ENCODE assay signal across 22 cellular contexts in genomic region chr12:57048423-57048822, GRCh38. TPM values are rescaled to one million over a fixed set of nuclear protein-coding genes. Genes with fewer than 3 reads are reported as not detected.
DNase-seq lines count a peak whose midpoint lies in the region; ATAC-seq, FAIRE-seq and TF ChIP-seq lines count a peak whose summit lies in the region.
"Had no signal": no experiment of that assay in that cellular context is flagged by ENCODE, and none has a peak within 500 bp of the region (broad histone marks: within the 10 kb centered on the region; RNA-seq: fewer than 3 reads in every experiment).

No MANE protein-coding gene starts in this region.

- POLR2A ChIA-PET in activated CD4-positive, alpha-beta T cell treated with anti-CD3 and anti-CD28 coated beads, Interleukin-2, amount 10 ng/mL, durations not matched to agents 7 days and 5 days (lab: Charles Lee): interaction anchor here (0.8 kb wide), 1 partner anchor 33 kb away, joined by 3 read pairs; no protein-coding TSS in a partner anchor
- POLR2A ChIA-PET in K562 (lab: Yijun Ruan, JAX): interaction anchor here (0.6 to 4.9 kb wide), 8 partner anchors 13 to 671 kb away, joined by 3 to 18 read pairs (median 4); partner anchors contain the start of gene TAC3
- POLR2A ChIA-PET in activated CD4-positive, alpha-beta memory T cell treated with anti-CD3 and anti-CD28 coated beads for 36 hours (lab: Charles Lee): interaction anchor here (1.1 kb wide), 1 partner anchor 63 kb away, joined by 3 read pairs; the partner anchor contains the start of gene STAT6

- ATAC-seq in K562: peak; percentile 64
- ATAC-seq: PC-3 had no signal

- H3K27ac ChIP-seq in K562 (ENCODE audit: extremely low read depth, low read depth, low read length): no peak overlapping the region
- H3K27ac ChIP-seq in rectal smooth muscle tissue (ENCODE audit: low read depth, low read length): no peak overlapping the region
- H3K27ac ChIP-seq: BLaER1, coronary artery, left ventricle myocardium inferior had no signal

- no peak overlapping the region for H3K4me2 ChIP-seq in K562 (ENCODE audit: insufficient read depth, low read length)
- H3K4me2 ChIP-seq: BLaER1 had no signal

- no peak for TF ChIP-seq POLR2A in K562 (conservative IDR thresholded peaks at IDR 0.05)

- no peaks in the 10 kb centered on the region for H3K9me3 Mint-ChIP-seq in activated CD4-positive, alpha-beta T cell treated with anti-CD3 and anti-CD28 coated beads, Interleukin-2, amount 10 ng/mL, durations not matched to agents 7 days and 5 days
- H3K9me3 Mint-ChIP-seq in activated CD4-positive, alpha-beta memory T cell treated with anti-CD3 and anti-CD28 coated beads for 36 hours: no peaks in the 10 kb centered on the region
- H3K9me3 Mint-ChIP-seq: activated CD4-positive, alpha-beta memory T cell treated with anti-CD3 and anti-CD28 coated beads, Interleukin-2, amount 10 ng/mL, durations not matched to agents 7 days and 5 days; activated T-helper 1 cell treated with anti-CD3 and anti-CD28 coated beads, Interleukin-12 subunit alpha, Interleukin-12 subunit beta, Interleukin-2, Interleukin-4 antibody, amounts not matched to agents 30 ng/mL and 10 ng/mL and 1 ng/mL, durations not matched to agents 14 hours and 24 hours and 36 hours; mesothelial cell of epicardium; T-cell had no signal

- 0 out of 6 replicates have a peak, but pooled peaks of 1 of the 3 experiments have one; percentile 4 for TF ChIP-seq CTCF in K562 (IDR thresholded peaks at IDR 0.05 in 2 of 3, conservative IDR thresholded peaks at IDR 0.05 in 1 of 3; ENCODE audit: insufficient read depth in 2 of 3, low read depth in 1 of 3, low read length in 3 of 3)

- no peak for FAIRE-seq in K562 (lab: Jason Lieb, UNC)
- FAIRE-seq: A204.1 had no signal

- peak overlapping the region; percentile 42 for H3K4me3 ChIP-seq in Jurkat, Clone E6-1 (ENCODE audit: low read length)
- H3K4me3 ChIP-seq in K562 (no peak overlapping the region), rectal smooth muscle tissue (ENCODE audit: low read length) (peak overlapping the region; percentile 56)
- H3K4me3 ChIP-seq: BLaER1, coronary artery, left ventricle myocardium inferior, spleen had no signal

- H3K36me3 Mint-ChIP-seq in activated CD4-positive, alpha-beta T cell treated with anti-CD3 and anti-CD28 coated beads, Interleukin-2, amount 10 ng/mL, durations not matched to agents 7 days and 5 days (ENCODE audit: low read depth): peaks cover 10% of the 10 kb centered on the region
- H3K36me3 Mint-ChIP-seq in activated CD4-positive, alpha-beta memory T cell treated with anti-CD3 and anti-CD28 coated beads for 36 hours: no peaks in the 10 kb centered on the region
- H3K36me3 Mint-ChIP-seq: mesothelial cell of epicardium, T-cell had no signal

- no peaks in the 10 kb centered on the region for H3K27me3 Mint-ChIP-seq in activated CD4-positive, alpha-beta T cell treated with anti-CD3 and anti-CD28 coated beads, Interleukin-2, amount 10 ng/mL, durations not matched to agents 7 days and 5 days
- H3K27me3 Mint-ChIP-seq in activated CD4-positive, alpha-beta memory T cell treated with anti-CD3 and anti-CD28 coated beads for 36 hours: no peaks in the 10 kb centered on the region

- no peak overlapping the region for H3K4me3 Mint-ChIP-seq in activated CD4-positive, alpha-beta T cell treated with anti-CD3 and anti-CD28 coated beads, Interleukin-2, amount 10 ng/mL, durations not matched to agents 7 days and 5 days
- H3K4me3 Mint-ChIP-seq in activated CD4-positive, alpha-beta memory T cell treated with anti-CD3 and anti-CD28 coated beads for 36 hours: no peak overlapping the region
- H3K4me3 Mint-ChIP-seq: activated CD4-positive, alpha-beta memory T cell treated with anti-CD3 and anti-CD28 coated beads, Interleukin-2, amount 10 ng/mL, durations not matched to agents 7 days and 5 days; activated T-helper 1 cell treated with anti-CD3 and anti-CD28 coated beads, Interleukin-12 subunit alpha, Interleukin-12 subunit beta, Interleukin-2, Interleukin-4 antibody, amounts not matched to agents 30 ng/mL and 10 ng/mL and 1 ng/mL, durations not matched to agents 14 hours and 24 hours and 36 hours; mesothelial cell of epicardium had no signal

- no peak for DNase-seq in activated CD4-positive, alpha-beta T cell treated with anti-CD3 and anti-CD28 coated beads, Interleukin-2, amount 10 ng/mL, durations not matched to agents 7 days and 5 days
- no peak for DNase-seq in activated CD4-positive, alpha-beta T cell treated with anti-CD3 and anti-CD28 coated beads, Interleukin-2, amount 50 U/mL, for 1 hour
- DNase-seq in Jurkat, Clone E6-1 (ENCODE audit: low read depth, low spot score): peak; percentile 66
- DNase-seq in K562 (ENCODE audit: extremely low read depth in 1 of 4, low spot score in 3 of 4) (peak in 2 of 4 experiments; percentile 28 to 47), middle frontal gyrus (ENCODE audit: extremely low spot score, low spot score) (no peak), HUDEP-2 (lab: John Stamatoyannopoulos, UW; ENCODE audit: unreplicated experiment in 76 of 76) (no peak)
- no peak for DNase-seq in activated CD4-positive, alpha-beta memory T cell treated with anti-CD3 and anti-CD28 coated beads for 36 hours
- DNase-seq: activated CD4-positive, alpha-beta memory T cell treated with anti-CD3 and anti-CD28 coated beads, Interleukin-2, amount 10 ng/mL, durations not matched to agents 7 days and 5 days; head of caudate nucleus; KG1; left ventricle myocardium inferior; NCI-H187; NCI-H82; PC-3; spleen; T-cell had no signal

- in situ Hi-C loops in K562 (cut with MboI): no loop called here

- no peaks in the 10 kb centered on the region for H3K9me3 ChIP-seq in K562 (replicated peaks; ENCODE audit: control insufficient read depth, insufficient read depth, low read depth, low read length)
- H3K9me3 ChIP-seq: BLaER1, left ventricle myocardium inferior, spleen had no signal

- H3K9me1 ChIP-seq in K562 (ENCODE audit: control insufficient read depth, insufficient read depth, low read length): no peaks in the 10 kb centered on the region

- H3K4me1 ChIP-seq in K562 (replicated peaks in 1 of 2; ENCODE audit: control insufficient read depth in 2 of 2, insufficient read depth in 2 of 2, low read length in 2 of 2): peaks cover 0 to 3% of the 10 kb centered on the region in 2 experiments; a peak in 1 of 5 replicates
- no peaks in the 10 kb centered on the region for H3K4me1 ChIP-seq in rectal smooth muscle tissue (ENCODE audit: control insufficient read depth, insufficient read depth, low read length)
- H3K4me1 ChIP-seq: left ventricle myocardium inferior had no signal

- CTCF ChIA-PET in activated CD4-positive, alpha-beta T cell treated with anti-CD3 and anti-CD28 coated beads, Interleukin-2, amount 10 ng/mL, durations not matched to agents 7 days and 5 days (lab: Charles Lee): interaction anchor here (0.6 to 4.1 kb wide), 14 partner anchors 9 to 125 kb away, joined by 3 to 31 read pairs (median 4); no protein-coding TSS in a partner anchor
- CTCF ChIA-PET in K562 (lab: Yijun Ruan, JAX; ENCODE audit: low intra/inter-chr PET ratio): no interaction called here
- CTCF ChIA-PET in activated CD4-positive, alpha-beta memory T cell treated with anti-CD3 and anti-CD28 coated beads for 36 hours (lab: Charles Lee): interaction anchor here (0.8 to 5.7 kb wide), 8 partner anchors 12 to 63 kb away, joined by 3 to 42 read pairs (median 5); partner anchors contain the start of gene STAT6

- H3K36me3 ChIP-seq in K562 (ENCODE audit: control insufficient read depth, insufficient read depth, low read length) (no peaks in the 10 kb centered on the region), rectal smooth muscle tissue (ENCODE audit: control insufficient read depth, insufficient read depth, low read length) (no peaks in the 10 kb centered on the region)
- H3K36me3 ChIP-seq: BLaER1, left ventricle myocardium inferior, spleen had no signal

- H3K79me2 ChIP-seq in K562 (ENCODE audit: control insufficient read depth, insufficient read depth, low read length): no peaks in the 10 kb centered on the region

- TF ChIP-seq EP300 in K562 (IDR thresholded peaks at IDR 0.05; ENCODE audit: low read length): no peak

- H4K20me1 ChIP-seq in K562 (replicated peaks; ENCODE audit: control insufficient read depth, insufficient read depth, low read length): no peaks in the 10 kb centered on the region; the same call in 1 of the 2 replicates
- H4K20me1 ChIP-seq: BLaER1 had no signal

- H2AFZ ChIP-seq in K562 (ENCODE audit: low read depth, low read length): no peak overlapping the region

- intact Hi-C loops in K562 (cut with micrococcal nuclease): no loop called here
- intact Hi-C loops in activated CD4-positive, alpha-beta memory T cell treated with anti-CD3 and anti-CD28 coated beads for 36 hours (cut with micrococcal nuclease): no loop called here

- WGBS in K562 (ENCODE audit: insufficient coverage, low coverage, missing lambda C conversion rate): 67% methylated on average over 1 of the region's 1 CpG

- no TSS peak for BruUV-seq in K562 (replicated peaks; lab: Mats Ljungman, UMichigan)

- peaks cover 38% of the 10 kb centered on the region for H3K4me1 Mint-ChIP-seq in activated CD4-positive, alpha-beta T cell treated with anti-CD3 and anti-CD28 coated beads, Interleukin-2, amount 10 ng/mL, durations not matched to agents 7 days and 5 days
- H3K4me1 Mint-ChIP-seq in activated CD4-positive, alpha-beta memory T cell treated with anti-CD3 and anti-CD28 coated beads for 36 hours (ENCODE audit: low read depth): peaks cover 21% of the 10 kb centered on the region
- H3K4me1 Mint-ChIP-seq: mesothelial cell of epicardium had no signal

- peak overlapping the region; percentile 12 for H3K27ac Mint-ChIP-seq in activated CD4-positive, alpha-beta T cell treated with anti-CD3 and anti-CD28 coated beads, Interleukin-2, amount 10 ng/mL, durations not matched to agents 7 days and 5 days
- no peak overlapping the region for H3K27ac Mint-ChIP-seq in activated CD4-positive, alpha-beta memory T cell treated with anti-CD3 and anti-CD28 coated beads for 36 hours
- H3K27ac Mint-ChIP-seq: mesothelial cell of epicardium had no signal

- H3K27me3 ChIP-seq in K562 (ENCODE audit: control insufficient read depth in 2 of 2, insufficient read depth in 2 of 2, low read length in 2 of 2) (peaks cover 8 to 11% of the 10 kb centered on the region in 2 experiments; a peak in 4 of 5 replicates), rectal smooth muscle tissue (ENCODE audit: control insufficient read depth, insufficient read depth, low read length) (no peaks in the 10 kb centered on the region)
- H3K27me3 ChIP-seq: BLaER1, spleen had no signal

- H3K9ac ChIP-seq in K562 (ENCODE audit: insufficient read depth in 1 of 2, low read depth in 2 of 2, low read length in 2 of 2) (0 out of 4 replicates have a peak overlapping the region, but pooled peaks of 1 of the 2 experiments have one; percentile 22), rectal smooth muscle tissue (ENCODE audit: low read length) (no peak overlapping the region)
- H3K9ac ChIP-seq: BLaER1 had no signal

- TF ChIP-seq RAD21 in K562 (CRISPR knock-in tag; conservative IDR thresholded peaks at IDR 0.05 in 1 of 2, IDR thresholded peaks at IDR 0.05 in 1 of 2): no peak

RNA-seq across cellular contexts. Expression of gene MYO1A, which starts 1.5 kb away (rescaled TPM):
- 1 to 10 TPM; 1.4 to 2.9 TPM for total RNA-seq in activated CD4-positive, alpha-beta T cell treated with anti-CD3 and anti-CD28 coated beads, Interleukin-2, amount 10 ng/mL, durations not matched to agents 7 days and 5 days
- polyA plus RNA-seq in Jurkat, Clone E6-1 (2012; ENCODE audit: insufficient read depth, insufficient read length): 2.9 TPM
- total RNA-seq in K562 (2011; cell fraction: chromatin; rRNA removed; ENCODE audit: low replicate concordance): 0.35 and 1.0 TPM in 2 replicates
- total RNA-seq in K562 (2011; cell fraction: nucleolus; rRNA removed): 0.79 and 1.5 TPM in 2 replicates
- total RNA-seq in K562 (2011; cell fraction: nucleoplasm; rRNA removed): 0.51 and 0.99 TPM in 2 replicates
- total RNA-seq in K562 (2014; rRNA removed) (0.08 and 0.09 TPM in 2 replicates), K562 (2014; rRNA removed; fragmentation: Illumina TruSeq; extraction: Trizol) (0.06 and 0.29 TPM in 2 replicates), K562 (2015; rRNA removed; fragmentation: Illumina TruSeq; extraction: Trizol) (0.08 and 0.14 TPM in 2 replicates), K562 (2021) (0.18 and 0.29 TPM in 2 replicates)
- polyA plus RNA-seq in K562 (2011; rRNA removed) (0.14 and 0.18 TPM in 2 replicates), K562 (2014; fragmentation: Illumina TruSeq; extraction: Trizol) (0.03 and 0.54 TPM in 2 replicates), K562 (2014; fragmentation: Nextera tagmentation; extraction: Ambion mirVana) (not detected), K562 (2014; rRNA removed) (0.08 and 0.20 TPM in 2 replicates)
- polyA plus RNA-seq in K562 (2011; cell fraction: cytosol; rRNA removed): 0.03 TPM in 1 of 2 replicates, not detected in the other
- 0.23 and 0.91 TPM in 2 replicates for polyA plus RNA-seq in K562 (2011; cell fraction: nucleus; rRNA removed)
- polyA plus RNA-seq in K562 (2012): 0.08 and 0.11 TPM in 2 replicates
- polyA minus RNA-seq in K562 (2011; rRNA and poly(A)+ RNA removed): 0.06 TPM in 1 of 2 replicates, not detected in the other
- polyA minus RNA-seq in K562 (2011; cell fraction: cytosol; rRNA and poly(A)+ RNA removed): not detected in 2 replicates
- polyA minus RNA-seq in K562 (2011; cell fraction: nucleus; rRNA and poly(A)+ RNA removed): 0.13 and 1.1 TPM in 2 replicates
- under 1 TPM; 0.61 to 0.97 TPM for total RNA-seq in activated CD4-positive, alpha-beta memory T cell treated with anti-CD3 and anti-CD28 coated beads for 36 hours
- total RNA-seq: left ventricle myocardium inferior, PC-3 had no signal

RNA-seq across cellular contexts. Expression of gene NEMP1, which starts 30.2 kb away (rescaled TPM):
- 10 to 100 TPM; 50.2 to 54.3 TPM for total RNA-seq in activated CD4-positive, alpha-beta T cell treated with anti-CD3 and anti-CD28 coated beads, Interleukin-2, amount 10 ng/mL, durations not matched to agents 7 days and 5 days
- 25.5 TPM for polyA plus RNA-seq in Jurkat, Clone E6-1 (2012; ENCODE audit: insufficient read depth, insufficient read length)
- total RNA-seq in K562 (2011; cell fraction: chromatin; rRNA removed; ENCODE audit: low replicate concordance): 49.5 and 114 TPM in 2 replicates
- total RNA-seq in K562 (2011; cell fraction: nucleolus; rRNA removed): 43.7 and 48.6 TPM in 2 replicates
- total RNA-seq in K562 (2011; cell fraction: nucleoplasm; rRNA removed): 111 and 176 TPM in 2 replicates
- total RNA-seq in K562 (2014; rRNA removed): 28.5 and 31.3 TPM in 2 replicates
- total RNA-seq in K562 (2014; rRNA removed; fragmentation: Illumina TruSeq; extraction: Trizol): 44.5 and 51.5 TPM in 2 replicates
- 37.7 and 40.9 TPM in 2 replicates for total RNA-seq in K562 (2015; rRNA removed; fragmentation: Illumina TruSeq; extraction: Trizol)
- 57.0 and 59.0 TPM in 2 replicates for total RNA-seq in K562 (2021)
- polyA plus RNA-seq in K562 (2011; rRNA removed): 69.7 and 82.2 TPM in 2 replicates
- polyA plus RNA-seq in K562 (2011; cell fraction: cytosol; rRNA removed): 21.7 and 47.5 TPM in 2 replicates
- 80.6 and 125 TPM in 2 replicates for polyA plus RNA-seq in K562 (2011; cell fraction: nucleus; rRNA removed)
- polyA plus RNA-seq in K562 (2012): 29.7 and 36.7 TPM in 2 replicates
- polyA plus RNA-seq in K562 (2014; fragmentation: Illumina TruSeq; extraction: Trizol): 45.7 and 51.5 TPM in 2 replicates
- polyA plus RNA-seq in K562 (2014; fragmentation: Nextera tagmentation; extraction: Ambion mirVana): 10 to 100 TPM in 1 of 2 experiments, 1 to 10 TPM in 1; 9.5 to 15.6 TPM
- polyA plus RNA-seq in K562 (2014; rRNA removed): 41.2 and 41.3 TPM in 2 replicates
- polyA minus RNA-seq in K562 (2011; rRNA and poly(A)+ RNA removed): 69.8 and 75.3 TPM in 2 replicates
- polyA minus RNA-seq in K562 (2011; cell fraction: cytosol; rRNA and poly(A)+ RNA removed): 21.9 and 24.2 TPM in 2 replicates
- 20.1 and 35.0 TPM in 2 replicates for polyA minus RNA-seq in K562 (2011; cell fraction: nucleus; rRNA and poly(A)+ RNA removed)
- total RNA-seq in activated CD4-positive, alpha-beta memory T cell treated with anti-CD3 and anti-CD28 coated beads for 36 hours: 10 to 100 TPM; 70.6 to 73.5 TPM

RNA-seq across cellular contexts. Expression of gene TAC3, which starts 32.1 kb away (rescaled TPM):
- total RNA-seq in activated CD4-positive, alpha-beta T cell treated with anti-CD3 and anti-CD28 coated beads, Interleukin-2, amount 10 ng/mL, durations not matched to agents 7 days and 5 days: under 1 TPM in 1 of 2 experiments, not detected in 1; 0.25 TPM
- polyA plus RNA-seq in Jurkat, Clone E6-1 (2012; ENCODE audit: insufficient read depth, insufficient read length): 1.4 TPM
- total RNA-seq in K562 (2011; cell fraction: chromatin; rRNA removed; ENCODE audit: low replicate concordance): 0.92 and 1.2 TPM in 2 replicates
- total RNA-seq in K562 (2011; cell fraction: nucleolus; rRNA removed): 1.3 and 2.3 TPM in 2 replicates
- 1.8 and 2.0 TPM in 2 replicates for total RNA-seq in K562 (2011; cell fraction: nucleoplasm; rRNA removed)
- total RNA-seq in K562 (2014; rRNA removed) (0.64 and 1.9 TPM in 2 replicates), K562 (2014; rRNA removed; fragmentation: Illumina TruSeq; extraction: Trizol) (0.76 and 1.1 TPM in 2 replicates), K562 (2015; rRNA removed; fragmentation: Illumina TruSeq; extraction: Trizol) (1.4 and 1.8 TPM in 2 replicates), K562 (2021) (0.29 and 1.7 TPM in 2 replicates)
- polyA plus RNA-seq in K562 (2011; rRNA removed) (0.87 and 2.8 TPM in 2 replicates), K562 (2014; fragmentation: Illumina TruSeq; extraction: Trizol) (2.0 and 2.7 TPM in 2 replicates), K562 (2014; fragmentation: Nextera tagmentation; extraction: Ambion mirVana) (1 to 10 TPM; 2.4 to 2.6 TPM), K562 (2014; rRNA removed) (1.2 and 1.6 TPM in 2 replicates)
- 1.5 and 3.6 TPM in 2 replicates for polyA plus RNA-seq in K562 (2011; cell fraction: cytosol; rRNA removed)
- polyA plus RNA-seq in K562 (2011; cell fraction: nucleus; rRNA removed): 0.38 and 0.98 TPM in 2 replicates
- polyA plus RNA-seq in K562 (2012): 2.9 and 3.1 TPM in 2 replicates
- 0.39 and 1.1 TPM in 2 replicates for polyA minus RNA-seq in K562 (2011; rRNA and poly(A)+ RNA removed)
- polyA minus RNA-seq in K562 (2011; cell fraction: cytosol; rRNA and poly(A)+ RNA removed): 0.95 TPM in 1 of 2 replicates, not detected in the other
- not detected in 2 replicates for polyA minus RNA-seq in K562 (2011; cell fraction: nucleus; rRNA and poly(A)+ RNA removed)
- total RNA-seq in activated CD4-positive, alpha-beta memory T cell treated with anti-CD3 and anti-CD28 coated beads for 36 hours: not detected
- total RNA-seq: activated CD4-positive, alpha-beta memory T cell treated with anti-CD3 and anti-CD28 coated beads, Interleukin-2, amount 10 ng/mL, durations not matched to agents 7 days and 5 days; left ventricle myocardium inferior; PC-3; spleen had no signal

RNA-seq across cellular contexts. Expression of gene NAB2, which starts 40.5 kb away (rescaled TPM):
- total RNA-seq in activated CD4-positive, alpha-beta T cell treated with anti-CD3 and anti-CD28 coated beads, Interleukin-2, amount 10 ng/mL, durations not matched to agents 7 days and 5 days: 1 to 10 TPM; 5.5 to 6.8 TPM
- polyA plus RNA-seq in Jurkat, Clone E6-1 (2012; ENCODE audit: insufficient read depth, insufficient read length): 18.2 TPM
- 43.5 and 96.8 TPM in 2 replicates for total RNA-seq in K562 (2011; cell fraction: chromatin; rRNA removed; ENCODE audit: low replicate concordance)
- total RNA-seq in K562 (2011; cell fraction: nucleolus; rRNA removed): 51.2 and 57.5 TPM in 2 replicates
- 40.4 and 43.3 TPM in 2 replicates for total RNA-seq in K562 (2011; cell fraction: nucleoplasm; rRNA removed)
- total RNA-seq in K562 (2014; rRNA removed) (32.0 and 32.8 TPM in 2 replicates), K562 (2014; rRNA removed; fragmentation: Illumina TruSeq; extraction: Trizol) (11.8 and 14.2 TPM in 2 replicates), K562 (2015; rRNA removed; fragmentation: Illumina TruSeq; extraction: Trizol) (16.9 and 18.8 TPM in 2 replicates), K562 (2021) (23.4 and 36.0 TPM in 2 replicates)
- polyA plus RNA-seq in K562 (2011; rRNA removed) (25.8 and 30.9 TPM in 2 replicates), K562 (2014; fragmentation: Illumina TruSeq; extraction: Trizol) (20.4 and 30.2 TPM in 2 replicates), K562 (2014; fragmentation: Nextera tagmentation; extraction: Ambion mirVana) (under 1 TPM; 0.45 to 0.52 TPM), K562 (2014; rRNA removed) (30.4 and 40.9 TPM in 2 replicates)
- polyA plus RNA-seq in K562 (2011; cell fraction: cytosol; rRNA removed): 26.8 and 51.9 TPM in 2 replicates
- polyA plus RNA-seq in K562 (2011; cell fraction: nucleus; rRNA removed): 53.7 and 85.9 TPM in 2 replicates
- 23.3 and 27.5 TPM in 2 replicates for polyA plus RNA-seq in K562 (2012)
- polyA minus RNA-seq in K562 (2011; rRNA and poly(A)+ RNA removed): 13.8 and 22.0 TPM in 2 replicates
- 16.5 and 18.6 TPM in 2 replicates for polyA minus RNA-seq in K562 (2011; cell fraction: cytosol; rRNA and poly(A)+ RNA removed)
- 14.9 and 18.6 TPM in 2 replicates for polyA minus RNA-seq in K562 (2011; cell fraction: nucleus; rRNA and poly(A)+ RNA removed)
- 10 to 100 TPM; 39.6 to 41.6 TPM for total RNA-seq in activated CD4-positive, alpha-beta memory T cell treated with anti-CD3 and anti-CD28 coated beads for 36 hours

RNA-seq across cellular contexts. Expression of gene ZBTB39, which starts 42.1 kb away (rescaled TPM):
- 1 to 10 TPM; 8.8 to 9.5 TPM for total RNA-seq in activated CD4-positive, alpha-beta T cell treated with anti-CD3 and anti-CD28 coated beads, Interleukin-2, amount 10 ng/mL, durations not matched to agents 7 days and 5 days
- polyA plus RNA-seq in Jurkat, Clone E6-1 (2012; ENCODE audit: insufficient read depth, insufficient read length): 7.8 TPM
- total RNA-seq in K562 (2011; cell fraction: chromatin; rRNA removed; ENCODE audit: low replicate concordance): 23.7 and 34.4 TPM in 2 replicates
- total RNA-seq in K562 (2011; cell fraction: nucleolus; rRNA removed): 21.3 and 23.3 TPM in 2 replicates
- total RNA-seq in K562 (2011; cell fraction: nucleoplasm; rRNA removed): 23.4 and 26.0 TPM in 2 replicates
- 7.7 and 10.3 TPM in 2 replicates for total RNA-seq in K562 (2014; rRNA removed)
- total RNA-seq in K562 (2014; rRNA removed; fragmentation: Illumina TruSeq; extraction: Trizol): 8.6 and 9.3 TPM in 2 replicates
- total RNA-seq in K562 (2015; rRNA removed; fragmentation: Illumina TruSeq; extraction: Trizol): 8.7 TPM in 2 replicates
- 11.5 and 13.3 TPM in 2 replicates for total RNA-seq in K562 (2021)
- 9.6 and 10.4 TPM in 2 replicates for polyA plus RNA-seq in K562 (2011; rRNA removed)
- polyA plus RNA-seq in K562 (2011; cell fraction: cytosol; rRNA removed): 8.7 and 11.6 TPM in 2 replicates
- polyA plus RNA-seq in K562 (2011; cell fraction: nucleus; rRNA removed): 13.1 and 14.4 TPM in 2 replicates
- 7.2 and 7.5 TPM in 2 replicates for polyA plus RNA-seq in K562 (2012)
- polyA plus RNA-seq in K562 (2014; fragmentation: Illumina TruSeq; extraction: Trizol): 10.9 and 11.6 TPM in 2 replicates
- polyA plus RNA-seq in K562 (2014; fragmentation: Nextera tagmentation; extraction: Ambion mirVana): 1 to 10 TPM; 3.3 to 3.4 TPM
- polyA plus RNA-seq in K562 (2014; rRNA removed): 8.2 and 8.6 TPM in 2 replicates
- polyA minus RNA-seq in K562 (2011; rRNA and poly(A)+ RNA removed): 14.8 and 17.1 TPM in 2 replicates
- polyA minus RNA-seq in K562 (2011; cell fraction: cytosol; rRNA and poly(A)+ RNA removed): 8.0 and 9.3 TPM in 2 replicates
- 13.3 and 21.2 TPM in 2 replicates for polyA minus RNA-seq in K562 (2011; cell fraction: nucleus; rRNA and poly(A)+ RNA removed)
- 1 to 10 TPM; 5.5 to 5.7 TPM for total RNA-seq in activated CD4-positive, alpha-beta memory T cell treated with anti-CD3 and anti-CD28 coated beads for 36 hours
